1 cellular context compared by ENCODE assay signal in genomic region chr11:6612008-6612815, GRCh38.
TF ChIP-seq lines count a peak whose summit lies in the region.

Gene TAF10, minus strand, starts transcription at chr11:6612216. Its CDS starts 27 bp downstream, at chr11:6612189.

TF ChIP-seq in GM12878, 131 proteins besides CTCF, POLR2A, EP300 and RAD21 (continued from another document and continues in another):
- TF ChIP-seq GATAD2B (conservative IDR thresholded peaks at IDR 0.05; ENCODE audit: low read depth): peak; percentile 75; the same call in 1 of the 2 replicates
- no peak for TF ChIP-seq KAT2A (conservative IDR thresholded peaks at IDR 0.05; ENCODE audit: control insufficient read depth, low read depth, low read length)
- no peak for TF ChIP-seq USF2 (IDR thresholded peaks at IDR 0.05; ENCODE audit: borderline replicate concordance, low read depth, low read length)
- no peak for TF ChIP-seq ZBTB4 (CRISPR knock-in tag; IDR thresholded peaks at IDR 0.05)
- TF ChIP-seq SP1 (IDR thresholded peaks at IDR 0.05; ENCODE audit: low read depth, low read length): peak; percentile 53
- peak in 1 of 2 experiments; percentile 58; a peak in 2 of 3 replicates for TF ChIP-seq EGR1 (IDR thresholded peaks at IDR 0.05; ENCODE audit: borderline replicate concordance in 1 of 2, low read depth in 2 of 2, low read length in 2 of 2)
- no peak for TF ChIP-seq RAD51 (IDR thresholded peaks at IDR 0.05)
- 0 out of 4 replicates have a peak, but pooled peaks of 1 of the 2 experiments have one; percentile 73 for TF ChIP-seq SRF (IDR thresholded peaks at IDR 0.05; ENCODE audit: low read depth in 2 of 2, low read length in 2 of 2)
- TF ChIP-seq LARP7 (IDR thresholded peaks at IDR 0.05): peak; percentile 83
- TF ChIP-seq SIN3A (IDR thresholded peaks at IDR 0.05; ENCODE audit: low read depth, low read length): peak; percentile 74; the same call in 1 of the 2 replicates
- TF ChIP-seq SMARCA5 (IDR thresholded peaks at IDR 0.05): peak; percentile 76; the same call in 1 of the 2 replicates
- no peak for TF ChIP-seq FOS (IDR thresholded peaks at IDR 0.05; ENCODE audit: borderline replicate concordance, extremely low read depth, insufficient read length)
- peak; percentile 54 for TF ChIP-seq RUNX3 (IDR thresholded peaks at IDR 0.05; ENCODE audit: low read length)
- TF ChIP-seq POLR2AphosphoS2 (IDR thresholded peaks at IDR 0.05; ENCODE audit: low read depth, low read length): peak; percentile 95
- peak; percentile 89 for TF ChIP-seq MLLT1 (IDR thresholded peaks at IDR 0.05)
- peak; percentile 83 for TF ChIP-seq RELA (IDR thresholded peaks at IDR 0.05; ENCODE audit: borderline replicate concordance, partially characterized antibody)
- TF ChIP-seq NR2C2 (IDR thresholded peaks at IDR 0.05; ENCODE audit: borderline replicate concordance, control insufficient read depth, insufficient read length, low read depth): no peak
- peak; percentile 54 to 58; a peak in 3 of 4 replicates for TF ChIP-seq IKZF2 (IDR thresholded peaks at IDR 0.05)
- TF ChIP-seq YY1 (IDR thresholded peaks at IDR 0.05; ENCODE audit: low read depth, low read length): peak; percentile 53
- peak; percentile 95 for TF ChIP-seq PML (IDR thresholded peaks at IDR 0.05; ENCODE audit: low read length)
- TF ChIP-seq USF1 (IDR thresholded peaks at IDR 0.05; ENCODE audit: borderline replicate concordance, extremely low read length, insufficient read depth, low read depth, low read length): peak; percentile 11
- TF ChIP-seq KLF5 (IDR thresholded peaks at IDR 0.05; ENCODE audit: partially characterized antibody): peak; percentile 76
- no peak; a peak in 1 of 4 replicates for TF ChIP-seq ETV6 (conservative IDR thresholded peaks at IDR 0.05 in 1 of 2, IDR thresholded peaks at IDR 0.05 in 1 of 2; ENCODE audit: borderline replicate concordance in 1 of 2, low read depth in 1 of 2)
- TF ChIP-seq STAT3 (IDR thresholded peaks at IDR 0.05; ENCODE audit: low read depth, low read length): no peak
- no peak for TF ChIP-seq NFXL1 (IDR thresholded peaks at IDR 0.05; ENCODE audit: borderline replicate concordance)
- TF ChIP-seq ZNF592 (IDR thresholded peaks at IDR 0.05): no peak
- TF ChIP-seq TCF12 (IDR thresholded peaks at IDR 0.05; ENCODE audit: low read depth, low read length): peak; percentile 75; the same call in 1 of the 2 replicates
- peak; percentile 21; the same call in 1 of the 2 replicates for TF ChIP-seq BRCA1 (IDR thresholded peaks at IDR 0.05; ENCODE audit: low read depth, low read length)
- no peak for TF ChIP-seq ESRRA (IDR thresholded peaks at IDR 0.05; ENCODE audit: low read length)
- TF ChIP-seq PRDM15 (CRISPR knock-in tag; IDR thresholded peaks at IDR 0.05): no peak
- peak; percentile 100 for TF ChIP-seq NBN (IDR thresholded peaks at IDR 0.05)
- TF ChIP-seq JUNB (IDR thresholded peaks at IDR 0.05): 0 out of 2 replicates have a peak, but pooled peaks have one; percentile 10
- peak; percentile 39 for TF ChIP-seq BCL3 (IDR thresholded peaks at IDR 0.05; ENCODE audit: borderline replicate concordance, insufficient read depth, low read depth, low read length, poor library complexity, severe bottlenecking)
- peak; percentile 94 for TF ChIP-seq CREB1 (IDR thresholded peaks at IDR 0.05; ENCODE audit: low read depth)
- no peak for TF ChIP-seq RBBP5 (conservative IDR thresholded peaks at IDR 0.05)
- TF ChIP-seq BACH1 (IDR thresholded peaks at IDR 0.05; ENCODE audit: borderline replicate concordance): peak; percentile 73
- peak; percentile 87 for TF ChIP-seq ELK1 (IDR thresholded peaks at IDR 0.05; ENCODE audit: low read depth, low read length)
- TF ChIP-seq ZBED1 (IDR thresholded peaks at IDR 0.05; ENCODE audit: borderline replicate concordance): peak; percentile 39; the same call in 1 of the 2 replicates
- no peak for TF ChIP-seq CEBPZ (IDR thresholded peaks at IDR 0.05; ENCODE audit: low read depth, low read length)
